33 cellular contexts compared by ENCODE assay signal in genomic region chr5:6309949-6310348, GRCh38.
A peak's percentile ranks its signal among the peaks of the same experiment; 100 is the strongest.
DNase-seq lines count a peak whose midpoint lies in the region; ATAC-seq, FAIRE-seq and TF ChIP-seq lines count a peak whose summit lies in the region.
"Had no signal": no experiment of that assay in that cellular context is flagged by ENCODE, and none has a peak within 500 bp of the region (broad histone marks: within the 10 kb centered on the region; RNA-seq: fewer than 3 reads in every experiment).

No MANE protein-coding gene starts in this region.

- H3K9me1 ChIP-seq in K562 (ENCODE audit: control insufficient read depth, insufficient read depth, low read length) = no peaks in the 10 kb centered on the region

- RAD21 ChIA-PET in GM12878 (lab: Charles Lee; ENCODE audit: unreplicated experiment) = no interaction called here

- TF ChIP-seq EP300 in GM12878 (IDR thresholded peaks at IDR 0.05; ENCODE audit: borderline replicate concordance in 1 of 2, control insufficient read depth in 1 of 2, low read depth in 2 of 2, low read length in 2 of 2) (no peak), K562 (IDR thresholded peaks at IDR 0.05; ENCODE audit: low read length) (no peak), esophagus muscularis mucosa (IDR thresholded peaks at IDR 0.05) (no peak)

- WGBS in GM12878 (ENCODE audit: insufficient coverage, insufficient replicate concordance, low lambda C conversion rate, missing lambda C conversion rate) = 0% methylated on average over 2 of the region's 2 CpGs
- WGBS in K562 (ENCODE audit: insufficient coverage, low coverage, missing lambda C conversion rate) = 3% methylated on average over 2 of the region's 2 CpGs
- WGBS in esophagus muscularis mucosa = 57% methylated on average over 2 of the region's 2 CpGs

- ATAC-seq in GM12878 (no peak), K562 (no peak), HG03342 (IDR thresholded peaks at IDR 0.05; ENCODE audit: unreplicated experiment) (no peak), HG03460 (IDR thresholded peaks at IDR 0.05; ENCODE audit: unreplicated experiment) (no peak)
- ATAC-seq: A549; CD8-positive, alpha-beta T cell had no signal

- H3K79me2 ChIP-seq in GM12878 (ENCODE audit: control insufficient read depth, insufficient read depth, low read length) (no peaks in the 10 kb centered on the region), K562 (ENCODE audit: control insufficient read depth, insufficient read depth, low read length) (no peaks in the 10 kb centered on the region)

- DNase-seq in GM12878 (ENCODE audit: low read depth, low spot score) (no peak), K562 (ENCODE audit: extremely low read depth in 1 of 4, low spot score in 3 of 4) (no peak), esophagus muscularis mucosa (ENCODE audit: extremely low spot score) (peak; percentile 87), NOMO-1 treated with dmso at 0.1 percent for 144 hours (lab: John Stamatoyannopoulos, UW; ENCODE audit: unreplicated experiment) (no peak)
- DNase-seq: 8988T; ACHN; AML-193; BE2C; C1 segment of cervical spinal cord; Caco-2; Calu3; CD4-positive, alpha-beta memory T cell; CD4-positive, alpha-beta T cell; CD4-positive, CD25-positive, alpha-beta regulatory T cell; CD8-positive, alpha-beta memory T cell; CD8-positive, alpha-beta T cell; COR-L47; DMS 273 treated with DMSO at 0.1 percent for 48 hours; DMS153; DMS53; DMS79; DMS79 treated with DMSO at 0.1 percent for 48 hours; DND-41; EL had no signal

- no peak for TF ChIP-seq CTCF in GM12878 (IDR thresholded peaks at IDR 0.05 in 2 of 3, conservative IDR thresholded peaks at IDR 0.05 in 1 of 3; ENCODE audit: control insufficient read depth in 2 of 3, extremely low read depth in 1 of 3, insufficient read depth in 1 of 3, low read depth in 3 of 3, low read length in 3 of 3)
- no peak for TF ChIP-seq CTCF in K562 (IDR thresholded peaks at IDR 0.05 in 2 of 3, conservative IDR thresholded peaks at IDR 0.05 in 1 of 3; ENCODE audit: insufficient read depth in 2 of 3, low read depth in 1 of 3, low read length in 3 of 3)
- no peak for TF ChIP-seq CTCF in esophagus muscularis mucosa (IDR thresholded peaks at IDR 0.05)

- no peak overlapping the region for H3K9ac ChIP-seq in GM12878 (ENCODE audit: control insufficient read depth, insufficient read depth, low read length)
- H3K9ac ChIP-seq in K562 (ENCODE audit: insufficient read depth in 1 of 2, low read depth in 2 of 2, low read length in 2 of 2) = no peak overlapping the region
- H3K9ac ChIP-seq: BLaER1; BLaER1 treated with 17β-estradiol and CSF1 and Interleukin-3, amounts not matched to agents 10 nM and 100 nM had no signal

- H3K4me1 ChIP-seq in GM12878 (ENCODE audit: control insufficient read depth, insufficient read depth, low read length) = no peaks in the 10 kb centered on the region
- H3K4me1 ChIP-seq in K562 (replicated peaks in 1 of 2; ENCODE audit: control insufficient read depth in 2 of 2, insufficient read depth in 2 of 2, low read length in 2 of 2) = no peaks in the 10 kb centered on the region
- peaks cover 0 to 7% (median 6%) of the 10 kb centered on the region in 4 donors for H3K4me1 ChIP-seq in esophagus muscularis mucosa
- H3K4me1 ChIP-seq: A549; BLaER1; BLaER1 treated with 17β-estradiol and CSF1 and Interleukin-3, amounts not matched to agents 10 nM and 100 nM; Caco-2 had no signal

- H3K27me3 ChIP-seq in GM12878 (replicated peaks in 1 of 2; ENCODE audit: control insufficient read depth in 2 of 2, insufficient read depth in 2 of 2, low read length in 1 of 2) (no peaks in the 10 kb centered on the region; a peak in 1 of 4 replicates), K562 (ENCODE audit: control insufficient read depth in 2 of 2, insufficient read depth in 2 of 2, low read length in 2 of 2) (no peaks in the 10 kb centered on the region; a peak in 2 of 5 replicates), esophagus muscularis mucosa (no peaks in the 10 kb centered on the region)
- H3K27me3 ChIP-seq: BE2C; BLaER1; BLaER1 treated with 17β-estradiol and CSF1 and Interleukin-3, amounts not matched to agents 10 nM and 100 nM had no signal

- POLR2A ChIA-PET in GM12878 (lab: Charles Lee) = no interaction called here
- POLR2A ChIA-PET in K562 (lab: Yijun Ruan, JAX) = no interaction called here

- H3K4me2 ChIP-seq in GM12878 (ENCODE audit: control insufficient read depth, insufficient read depth) (no peak overlapping the region), K562 (ENCODE audit: insufficient read depth, low read length) (no peak overlapping the region)
- H3K4me2 ChIP-seq: A549; BLaER1; BLaER1 treated with 17β-estradiol and CSF1 and Interleukin-3, amounts not matched to agents 10 nM and 100 nM had no signal

- H3K36me3 ChIP-seq in GM12878 (ENCODE audit: control insufficient read depth in 2 of 2, insufficient read depth in 2 of 2, low read length in 1 of 2) = no peaks in the 10 kb centered on the region
- no peaks in the 10 kb centered on the region for H3K36me3 ChIP-seq in K562 (ENCODE audit: control insufficient read depth, insufficient read depth, low read length)
- no peaks in the 10 kb centered on the region for H3K36me3 ChIP-seq in esophagus muscularis mucosa
- H3K36me3 ChIP-seq: BE2C; BLaER1; BLaER1 treated with 17β-estradiol and CSF1 and Interleukin-3, amounts not matched to agents 10 nM and 100 nM had no signal

- BruUV-seq in GM12878 (replicated peaks; lab: Mats Ljungman, UMichigan) = no TSS peak
- BruUV-seq in K562 (replicated peaks; lab: Mats Ljungman, UMichigan) = no TSS peak

- TF ChIP-seq POLR2A in GM12878 (IDR thresholded peaks at IDR 0.05; ENCODE audit: low read depth, low read length) (no peak), K562 (conservative IDR thresholded peaks at IDR 0.05) (no peak), esophagus muscularis mucosa (IDR thresholded peaks at IDR 0.05; ENCODE audit: low read depth) (no peak)

- H3K4me3 ChIP-seq in GM12878 = no peak overlapping the region
- H3K4me3 ChIP-seq in K562 = no peak overlapping the region
- no peak overlapping the region for H3K4me3 ChIP-seq in esophagus muscularis mucosa
- H3K4me3 ChIP-seq: A549; BLaER1; BLaER1 treated with 17β-estradiol and CSF1 and Interleukin-3, amounts not matched to agents 10 nM and 100 nM had no signal

- in situ Hi-C loops in GM12878 (cut with MboI) = no loop called here
- in situ Hi-C loops in K562 (cut with MboI) = no loop called here

- H4K20me1 ChIP-seq in GM12878 (ENCODE audit: control insufficient read depth, insufficient read depth) (no peaks in the 10 kb centered on the region; the same call in 1 of the 2 replicates), K562 (replicated peaks; ENCODE audit: control insufficient read depth, insufficient read depth, low read length) (0 out of 2 replicates have a peak, but pooled peaks cover 4% of the 10 kb centered on the region)
- H4K20me1 ChIP-seq: BLaER1; BLaER1 treated with 17β-estradiol and CSF1 and Interleukin-3, amounts not matched to agents 10 nM and 100 nM had no signal

- TF ChIP-seq RAD21 in GM12878 (IDR thresholded peaks at IDR 0.05; ENCODE audit: insufficient read depth, low read depth, low read length) (no peak), K562 (CRISPR knock-in tag; conservative IDR thresholded peaks at IDR 0.05 in 1 of 2, IDR thresholded peaks at IDR 0.05 in 1 of 2) (no peak)

- H3K9me3 ChIP-seq in GM12878 (replicated peaks; ENCODE audit: control insufficient read depth, insufficient read depth, low read length) = no peaks in the 10 kb centered on the region
- H3K9me3 ChIP-seq in K562 (replicated peaks; ENCODE audit: control insufficient read depth, insufficient read depth, low read depth, low read length) = no peaks in the 10 kb centered on the region
- H3K9me3 ChIP-seq in esophagus muscularis mucosa = no peaks in the 10 kb centered on the region
- H3K9me3 ChIP-seq: A549; BE2C; BLaER1; BLaER1 treated with 17β-estradiol and CSF1 and Interleukin-3, amounts not matched to agents 10 nM and 100 nM; Caco-2 had no signal

- CTCF ChIA-PET in GM12878 (lab: Yijun Ruan, JAX) (no interaction called here), K562 (lab: Yijun Ruan, JAX; ENCODE audit: low intra/inter-chr PET ratio) (no interaction called here)

- FAIRE-seq in GM12878 (lab: Jason Lieb, UNC) = no peak
- FAIRE-seq in K562 (lab: Jason Lieb, UNC) = no peak
- FAIRE-seq: A204.1, A549, D721Med had no signal

- intact Hi-C loops in GM12878 (cut with micrococcal nuclease; ENCODE audit: unreplicated experiment) = no loop called here
- intact Hi-C loops in K562 (cut with micrococcal nuclease) = loop anchor here (10.0 kb wide), 1 partner anchor 265 kb away; no protein-coding TSS in a partner anchor
- intact Hi-C loops in esophagus muscularis mucosa (cut with DNase I) = no loop called here

- no peak overlapping the region for H3K27ac ChIP-seq in GM12878 (ENCODE audit: control insufficient read depth, insufficient read depth)
- no peak overlapping the region for H3K27ac ChIP-seq in K562 (ENCODE audit: extremely low read depth, low read depth, low read length)
- no peak overlapping the region for H3K27ac ChIP-seq in esophagus muscularis mucosa (replicated peaks in 1 of 4)
- H3K27ac ChIP-seq: 22Rv1; A549; BLaER1; BLaER1 treated with 17β-estradiol and CSF1 and Interleukin-3, amounts not matched to agents 10 nM and 100 nM; C4-2B had no signal

- H2AFZ ChIP-seq in GM12878 (ENCODE audit: control insufficient read depth, low read depth, low read length) (no peak overlapping the region), K562 (ENCODE audit: low read depth, low read length) (no peak overlapping the region)

- SMC1A ChIA-PET in GM12878 (lab: Charles Lee; ENCODE audit: uncharacterized antibody, unreplicated experiment) = no interaction called here

TF ChIP-seq in GM12878, 131 proteins besides CTCF, POLR2A, EP300 and RAD21:
- TF ChIP-seq ZNF24 (IDR thresholded peaks at IDR 0.05) (0 out of 2 replicates have a peak, but pooled peaks have one; percentile 44), NRF1 (conservative IDR thresholded peaks at IDR 0.05; ENCODE audit: low read depth, low read length) (no peak)
TF ChIP-seq in GM12878: peak in this region for 1.

TF ChIP-seq in K562, 482 proteins besides CTCF, POLR2A, EP300 and RAD21 (continues in another document):
- TF ChIP-seq ZNF24 (IDR thresholded peaks at IDR 0.05) (peak; percentile 81; the same call in 1 of the 2 replicates), ELF2 (CRISPR knock-in tag; IDR thresholded peaks at IDR 0.05) (no peak)

Comparison
In these comparisons a context has a peak if more than half of its experiments do, and no peak if none do; other contexts are left out.
1. Of the 99 proteins assayed by ChIP-seq in both K562 and GM12878: peak only in K562: none; only in GM12878: none; in both: ZNF24; in neither: 98.